Comparison of ENCODE assay signal across 1 cellular context in genomic region chr2:38477006-38477405, GRCh38.
TF ChIP-seq lines count a peak whose summit lies in the region.

No MANE protein-coding gene starts in this region.

TF ChIP-seq in GM23338, 12 proteins besides CTCF, POLR2A, EP300 and RAD21 (continued from another document):
- no peak for TF ChIP-seq REST (IDR thresholded peaks at IDR 0.05; ENCODE audit: unreplicated experiment)
- TF ChIP-seq ZNF331 (CRISPR knock-in tag; IDR thresholded peaks at IDR 0.05; ENCODE audit: low read depth) = no peak
- no peak for TF ChIP-seq ETS1 (IDR thresholded peaks at IDR 0.05)
- no peak for TF ChIP-seq NANOG (IDR thresholded peaks at IDR 0.05; ENCODE audit: borderline replicate concordance)
- no peak for TF ChIP-seq STAT1 (IDR thresholded peaks at IDR 0.05; ENCODE audit: unreplicated experiment)
- no peak for TF ChIP-seq EZH2phosphoT487 (IDR thresholded peaks at IDR 0.05; ENCODE audit: unreplicated experiment)
